Comparison of ENCODE assay signal across 1 cellular context in genomic region chr10:49572594-49573114, GRCh38.
TF ChIP-seq lines count a peak whose summit lies in the region.

No MANE protein-coding gene starts in this region.

TF ChIP-seq in HepG2, 621 proteins besides CTCF, POLR2A, EP300 and RAD21:
- no peak for TF ChIP-seq TEAD2 (CRISPR knock-in tag; IDR thresholded peaks at IDR 0.05)
- TF ChIP-seq HOXA9 (CRISPR knock-in tag; IDR thresholded peaks at IDR 0.05; ENCODE audit: borderline replicate concordance): no peak
- no peak for TF ChIP-seq TBL1XR1 (IDR thresholded peaks at IDR 0.05; ENCODE audit: borderline replicate concordance, low read length, partially characterized antibody)
- TF ChIP-seq GABPB1 (CRISPR knock-in tag; IDR thresholded peaks at IDR 0.05): peak; percentile 58
- no peak for TF ChIP-seq ZNF34 (CRISPR knock-in tag; IDR thresholded peaks at IDR 0.05; ENCODE audit: borderline replicate concordance)
- no peak for TF ChIP-seq ZNF790 (CRISPR knock-in tag; IDR thresholded peaks at IDR 0.05; ENCODE audit: borderline replicate concordance)
- no peak for TF ChIP-seq PHF21A (CRISPR knock-in tag; IDR thresholded peaks at IDR 0.05)
- TF ChIP-seq CSRNP1 (CRISPR knock-in tag; IDR thresholded peaks at IDR 0.05): no peak
- TF ChIP-seq GABPA (IDR thresholded peaks at IDR 0.05; ENCODE audit: low read depth, low read length): no peak
- TF ChIP-seq GABPA (CRISPR knock-in tag; IDR thresholded peaks at IDR 0.05; ENCODE audit: low read depth): peak; percentile 39
- TF ChIP-seq CHCHD3 (CRISPR knock-in tag; IDR thresholded peaks at IDR 0.05): no peak
- no peak for TF ChIP-seq SALL2 (CRISPR knock-in tag; IDR thresholded peaks at IDR 0.05)
